Comparison of ENCODE assay signal across 8 cellular contexts in genomic region chr9:2242778-2243395, GRCh38.
DNase-seq lines count a peak whose midpoint lies in the region; ATAC-seq and TF ChIP-seq lines count a peak whose summit lies in the region.

No MANE protein-coding gene starts in this region.

- H3K4me3 ChIP-seq in Caco-2 (ENCODE audit: low read depth, low read length), result peak overlapping the region; percentile 39
- peak overlapping the region; percentile 49 for H3K4me3 ChIP-seq in effector memory CD4-positive, alpha-beta T cell (ENCODE audit: insufficient read depth, low read depth, low read length, poor library complexity, severe bottlenecking)

- peaks cover 6% of the 10 kb centered on the region for H3K4me1 ChIP-seq in Caco-2
- peaks cover 4% of the 10 kb centered on the region for H3K4me1 ChIP-seq in effector memory CD4-positive, alpha-beta T cell (ENCODE audit: control insufficient read depth, insufficient read depth, low read length, poor library complexity, severe bottlenecking)

- peaks cover 14% of the 10 kb centered on the region for H3K36me3 Mint-ChIP-seq in Caco-2 (ENCODE audit: insufficient read depth, unreplicated experiment)
- H3K36me3 Mint-ChIP-seq in natural killer cell treated with Interleukin-12 subunit alpha and Interleukin-12 subunit beta and Interleukin-15 and Interleukin-18, amount 100 ng/mL, for 72 hours, result peaks cover 4% of the 10 kb centered on the region

- H3K4me1 Mint-ChIP-seq in Caco-2 (ENCODE audit: low read depth, unreplicated experiment), result peaks cover 13% of the 10 kb centered on the region
- peaks cover 13 to 15% of the 10 kb centered on the region in 2 donors for H3K4me1 Mint-ChIP-seq in natural killer cell treated with Interleukin-12 subunit alpha and Interleukin-12 subunit beta and Interleukin-15 and Interleukin-18, amount 100 ng/mL, for 72 hours (ENCODE audit: low read depth in 2 of 2)

- BruUV-seq in Caco-2 (replicated peaks; lab: Mats Ljungman, UMichigan), result no TSS peak

- peak overlapping the region; percentile 75 for H3K4me3 Mint-ChIP-seq in Caco-2 (ENCODE audit: unreplicated experiment)
- peak overlapping the region; percentile 78 for H3K4me3 Mint-ChIP-seq in natural killer cell treated with Interleukin-12 subunit alpha and Interleukin-12 subunit beta and Interleukin-15 and Interleukin-18, amount 100 ng/mL, for 72 hours

- ATAC-seq in natural killer cell treated with Interleukin-12 subunit alpha and Interleukin-12 subunit beta and Interleukin-15 and Interleukin-18, amount 100 ng/mL, for 72 hours, result no peak
- ATAC-seq in HG03460 (IDR thresholded peaks at IDR 0.05; ENCODE audit: unreplicated experiment), result no peak

- H3K27me3 ChIP-seq in Caco-2 (replicated peaks; ENCODE audit: control insufficient read depth, insufficient read depth, low read length), result no peaks in the 10 kb centered on the region
- H3K27me3 ChIP-seq in effector memory CD4-positive, alpha-beta T cell (replicated peaks; ENCODE audit: control insufficient read depth, insufficient read depth, low read length, poor library complexity, severe bottlenecking), result no peaks in the 10 kb centered on the region

- H3K27ac Mint-ChIP-seq in Caco-2 (ENCODE audit: unreplicated experiment), result peak overlapping the region; percentile 62
- peak overlapping the region in 1 of 2 donors; percentile 58 for H3K27ac Mint-ChIP-seq in natural killer cell treated with Interleukin-12 subunit alpha and Interleukin-12 subunit beta and Interleukin-15 and Interleukin-18, amount 100 ng/mL, for 72 hours

- H3K27me3 Mint-ChIP-seq in Caco-2 (ENCODE audit: insufficient read depth, unreplicated experiment), result no peaks in the 10 kb centered on the region
- peaks cover 23 to 25% of the 10 kb centered on the region in 2 donors for H3K27me3 Mint-ChIP-seq in natural killer cell treated with Interleukin-12 subunit alpha and Interleukin-12 subunit beta and Interleukin-15 and Interleukin-18, amount 100 ng/mL, for 72 hours

- CTCF ChIA-PET in Caco-2 (lab: Charles Lee), result no interaction called here

- H3K36me3 ChIP-seq in Caco-2 (ENCODE audit: control insufficient read depth, insufficient read depth, low read length), result no peaks in the 10 kb centered on the region
- H3K36me3 ChIP-seq in effector memory CD4-positive, alpha-beta T cell (ENCODE audit: control insufficient read depth, insufficient read depth, low read length), result no peaks in the 10 kb centered on the region

- H3K27ac ChIP-seq in effector memory CD4-positive, alpha-beta T cell (ENCODE audit: insufficient read depth, low read length, poor library complexity, severe bottlenecking), result no peak overlapping the region

- H3K9me3 Mint-ChIP-seq in Caco-2 (ENCODE audit: unreplicated experiment), result no peaks in the 10 kb centered on the region
- no peaks in the 10 kb centered on the region for H3K9me3 Mint-ChIP-seq in natural killer cell treated with Interleukin-12 subunit alpha and Interleukin-12 subunit beta and Interleukin-15 and Interleukin-18, amount 100 ng/mL, for 72 hours

- H3K9me3 ChIP-seq in Caco-2, result no peaks in the 10 kb centered on the region
- no peaks in the 10 kb centered on the region for H3K9me3 ChIP-seq in effector memory CD4-positive, alpha-beta T cell (ENCODE audit: control insufficient read depth, low read length)

- intact Hi-C loops in Caco-2 (cut with micrococcal nuclease; ENCODE audit: unreplicated experiment), result loop anchor here (2.0 to 10.0 kb wide), 3 partner anchors 38 to 382 kb away; partner anchors contain the start of gene VLDLR

- POLR2A ChIA-PET in Caco-2 (lab: Charles Lee), result no interaction called here

- DNase-seq in Caco-2 (peak; percentile 40 to 41), NCI-H2227 (lab: John Stamatoyannopoulos, UW; ENCODE audit: unreplicated experiment) (peak; percentile 43), HuH-7 (ENCODE audit: low spot score) (no peak)
- DNase-seq in effector memory CD4-positive, alpha-beta T cell, result no peak
- DNase-seq in natural killer cell treated with Interleukin-12 subunit alpha and Interleukin-12 subunit beta and Interleukin-15 and Interleukin-18, amount 100 ng/mL, for 72 hours (ENCODE audit: low spot score), result no peak
- no peak for DNase-seq in stimulated activated CD4-positive, alpha-beta T cell treated with anti-CD3 and anti-CD28 coated beads, Interleukin-1b, Interleukin-23, amount 100 ng/mL, for 48 hours
- no peak for DNase-seq in stimulated activated CD4-positive, alpha-beta T cell treated with anti-CD3 and anti-CD28 coated beads, Interleukin-12 subunit alpha, Interleukin-12 subunit beta, amount 100 ng/mL, for 4 hours

- TF ChIP-seq CTCF in Caco-2 (IDR thresholded peaks at IDR 0.05; ENCODE audit: insufficient read depth in 1 of 2, low read depth in 1 of 2, low read length in 1 of 2, severe bottlenecking in 1 of 2, unreplicated experiment in 1 of 2), result no peak

Comparison
In these comparisons a context has a peak if more than half of its experiments do, and no peak if none do; other contexts are left out.
1. DNase-seq: peak in Caco-2 (2 of 2) and NCI-H2227 (single experiment); none in effector memory CD4-positive, alpha-beta T cell (0 of 3), natural killer cell treated with Interleukin-12 subunit alpha and Interleukin-12 subunit beta and Interleukin-15 and Interleukin-18, amount 100 ng/mL, for 72 hours (single experiment), stimulated activated CD4-positive, alpha-beta T cell treated with anti-CD3 and anti-CD28 coated beads, Interleukin-1b, Interleukin-23, amount 100 ng/mL, for 48 hours (single experiment), stimulated activated CD4-positive, alpha-beta T cell treated with anti-CD3 and anti-CD28 coated beads, Interleukin-12 subunit alpha, Interleukin-12 subunit beta, amount 100 ng/mL, for 4 hours (single experiment) and HuH-7 (single experiment).